9 cellular contexts compared by ENCODE assay signal in genomic region chr18:49052891-49053644, GRCh38.
DNase-seq lines count a peak whose midpoint lies in the region; ATAC-seq and TF ChIP-seq lines count a peak whose summit lies in the region.
"Had no signal": no experiment of that assay in that cellular context is flagged by ENCODE, and none has a peak within 500 bp of the region (broad histone marks: within the 10 kb centered on the region; RNA-seq: fewer than 3 reads in every experiment).

No MANE protein-coding gene starts in this region.

- H3K36me3 Mint-ChIP-seq in CD4-positive, CD25-positive, alpha-beta regulatory T cell: peaks cover 17% of the 10 kb centered on the region
- no peaks in the 10 kb centered on the region for H3K36me3 Mint-ChIP-seq in neural crest cell (ENCODE audit: low read depth)

- no peak overlapping the region for H3K4me3 ChIP-seq in CD4-positive, CD25-positive, alpha-beta regulatory T cell (ENCODE audit: low read depth, low read length)
- H3K4me3 ChIP-seq in MG63: no peak overlapping the region

- H3K4me1 ChIP-seq in CD4-positive, CD25-positive, alpha-beta regulatory T cell (ENCODE audit: control insufficient read depth, insufficient read depth, low read length, poor library complexity, severe bottlenecking): peaks cover 10% of the 10 kb centered on the region

- H3K9me3 ChIP-seq in CD4-positive, CD25-positive, alpha-beta regulatory T cell (ENCODE audit: control insufficient read depth in 2 of 2, low read length in 2 of 2): no peaks in the 10 kb centered on the region
- H3K9me3 ChIP-seq in MG63: no peaks in the 10 kb centered on the region

- H3K9me3 Mint-ChIP-seq in CD4-positive, CD25-positive, alpha-beta regulatory T cell: no peaks in the 10 kb centered on the region
- no peaks in the 10 kb centered on the region for H3K9me3 Mint-ChIP-seq in neural crest cell

- peak overlapping the region in 1 of 4 donors; percentile 49 for H3K4me3 Mint-ChIP-seq in CD4-positive, CD25-positive, alpha-beta regulatory T cell
- H3K4me3 Mint-ChIP-seq in neural crest cell: no peak overlapping the region

- H3K4me1 Mint-ChIP-seq in CD4-positive, CD25-positive, alpha-beta regulatory T cell: peaks cover 13 to 37% (median 24%) of the 10 kb centered on the region in 4 donors
- no peaks in the 10 kb centered on the region for H3K4me1 Mint-ChIP-seq in neural crest cell

- peak overlapping the region; percentile 8 to 74 (median 69) for H3K27ac Mint-ChIP-seq in CD4-positive, CD25-positive, alpha-beta regulatory T cell
- peak overlapping the region; percentile 12 for H3K27ac Mint-ChIP-seq in neural crest cell (ENCODE audit: unreplicated experiment)

- H3K27me3 Mint-ChIP-seq in CD4-positive, CD25-positive, alpha-beta regulatory T cell: no peaks in the 10 kb centered on the region
- H3K27me3 Mint-ChIP-seq in neural crest cell (ENCODE audit: low read depth): no peaks in the 10 kb centered on the region

- H3K27ac ChIP-seq in CD4-positive, CD25-positive, alpha-beta regulatory T cell (ENCODE audit: insufficient read depth, low read length, poor library complexity, severe bottlenecking): no peak overlapping the region

- H3K27me3 ChIP-seq in CD4-positive, CD25-positive, alpha-beta regulatory T cell (ENCODE audit: control insufficient read depth, insufficient read depth, low read length): no peaks in the 10 kb centered on the region
- H3K27me3 ChIP-seq in MG63: no peaks in the 10 kb centered on the region

- DNase-seq in CD4-positive, CD25-positive, alpha-beta regulatory T cell: peak in 2 of 3 donors; percentile 14 to 46
- DNase-seq in MG63: peak; percentile 90
- peak; percentile 74 for DNase-seq in amniotic stem cell (lab: John Stamatoyannopoulos, UW)
- no peak for DNase-seq in neural crest cell (ENCODE audit: low read depth, low spot score)
- no peak for DNase-seq in NCI-H510A (lab: John Stamatoyannopoulos, UW)
- no peak for DNase-seq in Ammon's horn (ENCODE audit: low spot score)
- DNase-seq: nucleus accumbens had no signal

- TF ChIP-seq CTCF in neural crest cell (conservative IDR thresholded peaks at IDR 0.05): no peak

- H3K36me3 ChIP-seq in CD4-positive, CD25-positive, alpha-beta regulatory T cell (ENCODE audit: control insufficient read depth, insufficient read depth, low read length): no peaks in the 10 kb centered on the region
- H3K36me3 ChIP-seq in MG63: no peaks in the 10 kb centered on the region

- ATAC-seq in CD4-positive, CD25-positive, alpha-beta regulatory T cell (ENCODE audit: low read depth in 2 of 2): peak in 1 of 2 donors; percentile 41
- no peak for ATAC-seq in GM19035 (IDR thresholded peaks at IDR 0.05; ENCODE audit: unreplicated experiment)
- no peak for ATAC-seq in HG02885 (IDR thresholded peaks at IDR 0.05; ENCODE audit: poor library complexity, unreplicated experiment)

Comparison
In these comparisons a context has a peak if more than half of its experiments do, and no peak if none do; other contexts are left out.
1. DNase-seq: peak in CD4-positive, CD25-positive, alpha-beta regulatory T cell (2 of 3), MG63 (single experiment) and amniotic stem cell (single experiment); none in neural crest cell (single experiment), NCI-H510A (single experiment) and Ammon's horn (single experiment).